ENCODE assay signal across 8 cellular contexts in genomic region chr9:78236511-78236950, GRCh38. TPM values are rescaled to one million over a fixed set of nuclear protein-coding genes. Genes with fewer than 3 reads are reported as not detected.
DNase-seq lines count a peak whose midpoint lies in the region; ATAC-seq and TF ChIP-seq lines count a peak whose summit lies in the region.

No MANE protein-coding gene starts in this region.

- TF ChIP-seq CTCF in PC-9 (conservative IDR thresholded peaks at IDR 0.05) (no peak), epithelial cell of esophagus (IDR thresholded peaks at IDR 0.05; ENCODE audit: insufficient read depth, low read depth, low read length, missing control alignments) (no peak), nephron progenitor cell (IDR thresholded peaks at IDR 0.05) (no peak)

- peaks cover 7% of the 10 kb centered on the region for H3K4me1 ChIP-seq in PC-9 (replicated peaks; ENCODE audit: insufficient read depth)

- peak overlapping the region; percentile 98 for H2AFZ ChIP-seq in PC-9

- no peaks in the 10 kb centered on the region for H4K20me1 ChIP-seq in PC-9 (ENCODE audit: insufficient read depth)

- TSS peak; percentile 34 for BruUV-seq in PC-9 (replicated peaks; lab: Mats Ljungman, UMichigan)

- peaks cover 48% of the 10 kb centered on the region for H3K4me1 Mint-ChIP-seq in stimulated activated naive CD8-positive, alpha-beta T cell treated with anti-CD3 and anti-CD28 coated beads, Interleukin-15, Interleukin-2, amounts not matched to agents 100 ng/mL and 50 ng/mL, for 24 hours (ENCODE audit: low read depth)
- peaks cover 28% of the 10 kb centered on the region for H3K4me1 Mint-ChIP-seq in nephron progenitor cell

- no peaks in the 10 kb centered on the region for H3K9me3 Mint-ChIP-seq in stimulated activated naive CD8-positive, alpha-beta T cell treated with anti-CD3 and anti-CD28 coated beads, Interleukin-15, Interleukin-2, amounts not matched to agents 100 ng/mL and 50 ng/mL, for 24 hours
- no peaks in the 10 kb centered on the region for H3K9me3 Mint-ChIP-seq in nephron progenitor cell

- no peak overlapping the region for H3K27ac ChIP-seq in PC-9

- H3K27me3 Mint-ChIP-seq in stimulated activated naive CD8-positive, alpha-beta T cell treated with anti-CD3 and anti-CD28 coated beads, Interleukin-15, Interleukin-2, amounts not matched to agents 100 ng/mL and 50 ng/mL, for 24 hours = no peaks in the 10 kb centered on the region
- peaks cover 3% of the 10 kb centered on the region for H3K27me3 Mint-ChIP-seq in nephron progenitor cell (ENCODE audit: low read depth, poor library complexity)

- intact Hi-C loops in PC-9 (cut with micrococcal nuclease; ENCODE audit: unreplicated experiment) = loop anchor here (2.0 to 10.0 kb wide), 3 partner anchors 60 to 202 kb away; partner anchors contain the start of genes GNAQ and PSAT1

- H3K9me3 ChIP-seq in PC-9 (ENCODE audit: insufficient read depth, low read depth) = no peaks in the 10 kb centered on the region

- no peak for ATAC-seq in stimulated activated naive CD8-positive, alpha-beta T cell treated with anti-CD3 and anti-CD28 coated beads, Interleukin-15, Interleukin-2, amounts not matched to agents 100 U/mL and 50 U/mL, for 24 hours
- ATAC-seq in HG03025 (IDR thresholded peaks at IDR 0.05; ENCODE audit: low FRiP score, unreplicated experiment) = peak; percentile 21

- no peaks in the 10 kb centered on the region for H3K36me3 ChIP-seq in PC-9 (ENCODE audit: low read depth)

- peaks cover 24% of the 10 kb centered on the region for H3K79me2 ChIP-seq in PC-9 (ENCODE audit: low read depth)

- no peaks in the 10 kb centered on the region for H3K27me3 ChIP-seq in PC-9 (ENCODE audit: insufficient read depth, low read depth)

- POLR2A ChIA-PET in PC-9 (lab: Charles Lee; ENCODE audit: unreplicated experiment) = interaction anchor here (0.6 kb wide), 3 partner anchors 17 to 172 kb away, joined by 3 to 4 read pairs (median 3); no protein-coding TSS in a partner anchor

- H3F3A ChIP-seq in PC-9 (ENCODE audit: insufficient read depth, low read depth) = peaks cover 13% of the 10 kb centered on the region

- H3K4me2 ChIP-seq in PC-9 = peak overlapping the region; percentile 95

- H3K9me2 ChIP-seq in PC-9 (ENCODE audit: insufficient read depth) = no peaks in the 10 kb centered on the region; the same call in 1 of the 2 replicates

- H3K4me3 ChIP-seq in PC-9 = peak overlapping the region; percentile 94
- H3K4me3 ChIP-seq in epithelial cell of esophagus (ENCODE audit: low read length) = peak overlapping the region; percentile 72

- H3K36me3 Mint-ChIP-seq in stimulated activated naive CD8-positive, alpha-beta T cell treated with anti-CD3 and anti-CD28 coated beads, Interleukin-15, Interleukin-2, amounts not matched to agents 100 ng/mL and 50 ng/mL, for 24 hours (ENCODE audit: low read depth) = peaks cover 35% of the 10 kb centered on the region
- H3K36me3 Mint-ChIP-seq in nephron progenitor cell (ENCODE audit: low read depth) = peaks cover 28% of the 10 kb centered on the region

- peak overlapping the region; percentile 66 for H3K27ac Mint-ChIP-seq in stimulated activated naive CD8-positive, alpha-beta T cell treated with anti-CD3 and anti-CD28 coated beads, Interleukin-15, Interleukin-2, amounts not matched to agents 100 ng/mL and 50 ng/mL, for 24 hours
- peak overlapping the region; percentile 67 for H3K27ac Mint-ChIP-seq in nephron progenitor cell

- DNase-seq in stimulated activated naive CD8-positive, alpha-beta T cell treated with anti-CD3 and anti-CD28 coated beads, Interleukin-15, Interleukin-2, amounts not matched to agents 100 U/mL and 50 U/mL, for 24 hours = no peak
- DNase-seq in PC-9 (no peak), epithelial cell of esophagus (ENCODE audit: low read depth) (peak; percentile 24), nephron progenitor cell (no peak), NCI-H1930 (lab: John Stamatoyannopoulos, UW) (no peak)
- DNase-seq in activated CD8-positive, alpha-beta memory T cell treated with anti-CD3 and anti-CD28 coated beads, Interleukin-2, amount 50 U/mL, for 4 hours = no peak

- CTCF ChIA-PET in PC-9 (lab: Charles Lee) = interaction anchor here (0.6 kb wide), 1 partner anchor 204 kb away, joined by 3 read pairs; no protein-coding TSS in a partner anchor

- peak overlapping the region; percentile 96 for H3K4me3 Mint-ChIP-seq in stimulated activated naive CD8-positive, alpha-beta T cell treated with anti-CD3 and anti-CD28 coated beads, Interleukin-15, Interleukin-2, amounts not matched to agents 100 ng/mL and 50 ng/mL, for 24 hours
- no peak overlapping the region for H3K4me3 Mint-ChIP-seq in nephron progenitor cell

RNA-seq across cellular contexts. Expression of gene CEP78, which starts 0.7 kb away (rescaled TPM):
- 37.8 and 38.3 TPM in 2 replicates for total RNA-seq in PC-9 (2021)
